ENCODE assay signal across 14 cellular contexts in the genomic region with DNA sequence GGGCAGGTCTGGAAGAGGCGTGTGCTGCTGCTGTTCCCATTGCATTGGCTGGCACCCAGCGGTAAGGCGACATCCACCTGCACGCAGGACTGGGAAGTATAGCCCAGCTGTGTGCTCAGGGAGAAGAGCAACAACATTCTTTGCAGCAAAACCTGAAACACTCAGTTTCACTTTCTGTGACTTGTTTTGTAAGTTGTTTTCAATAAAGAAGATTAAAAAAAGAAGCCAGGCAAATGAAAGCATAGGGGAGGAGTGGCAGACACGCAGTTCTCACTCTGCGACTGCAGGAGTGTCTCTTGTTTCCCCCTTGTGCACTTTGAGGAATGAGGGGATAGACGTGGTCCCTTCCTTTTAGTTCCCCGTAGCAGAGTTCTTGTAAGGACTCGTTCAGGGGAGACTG. TPM values are rescaled to one million over a fixed set of nuclear protein-coding genes. Genes with fewer than 3 reads are reported as not detected.
DNase-seq lines count a peak whose midpoint lies in the region; ATAC-seq and TF ChIP-seq lines count a peak whose summit lies in the region.
"Had no signal": no experiment of that assay in that cellular context is flagged by ENCODE, and none has a peak within 500 bp of the region (broad histone marks: within the 10 kb centered on the region; RNA-seq: fewer than 3 reads in every experiment).

No MANE protein-coding gene starts in this region.

- no peak for DNase-seq in left ventricle myocardium inferior
- DNase-seq in heart left ventricle, result no peak
- DNase-seq in OCI-M1 (lab: John Stamatoyannopoulos, UW), result peak; percentile 35
- no peak for DNase-seq in KG1 (lab: John Stamatoyannopoulos, UW)
- no peak for DNase-seq in NCI-H2196 treated with DMSO at 0.1 percent for 48 hours (lab: John Stamatoyannopoulos, UW; ENCODE audit: unreplicated experiment)
- DNase-seq: activated CD4-positive, alpha-beta T cell treated with anti-CD3 and anti-CD28 coated beads, Interleukin-2, amount 50 U/mL, for 48 hours; effector memory CD4-positive, alpha-beta T cell; kidney; NCI-H774; upper lobe of right lung had no signal

- no peaks in the 10 kb centered on the region for H3K27me3 ChIP-seq in left ventricle myocardium inferior (ENCODE audit: low read depth)
- no peaks in the 10 kb centered on the region for H3K27me3 ChIP-seq in heart left ventricle
- no peaks in the 10 kb centered on the region for H3K27me3 ChIP-seq in thymus (ENCODE audit: control insufficient read depth, insufficient read depth)
- H3K27me3 ChIP-seq: upper lobe of right lung had no signal

- H3K27ac ChIP-seq in left ventricle myocardium inferior (replicated peaks) (peak overlapping the region; percentile 93), heart left ventricle (peak overlapping the region in 6 of 12 donors; percentile 10 to 61 (median 32)), thymus (ENCODE audit: low read depth) (peak overlapping the region; percentile 88)
- H3K27ac ChIP-seq: HL-60, upper lobe of right lung had no signal

- intact Hi-C loops in left ventricle myocardium inferior (cut with micrococcal nuclease), result no loop called here
- intact Hi-C loops in heart left ventricle (cut with DNase I), result loop anchor here in 1 of 10 donors (10.0 kb wide), 1 partner anchor 189 kb away; the partner anchor contains the start of gene RBM17

- ATAC-seq in heart left ventricle, result no peak
- peak; percentile 64 for ATAC-seq in HG02588 (IDR thresholded peaks at IDR 0.05; ENCODE audit: unreplicated experiment)
- ATAC-seq in HG03039 (IDR thresholded peaks at IDR 0.05; ENCODE audit: unreplicated experiment), result no peak
- ATAC-seq: upper lobe of right lung had no signal

- H3K4me1 ChIP-seq in left ventricle myocardium inferior (peaks cover 67% of the 10 kb centered on the region), heart left ventricle (peaks cover 2 to 73% (median 51%) of the 10 kb centered on the region in 12 donors), thymus (ENCODE audit: control insufficient read depth, insufficient read depth, low read length) (peaks cover 56% of the 10 kb centered on the region)

- no peak overlapping the region for H3K4me3 ChIP-seq in left ventricle myocardium inferior
- H3K4me3 ChIP-seq in heart left ventricle, result no peak overlapping the region
- peak overlapping the region; percentile 26 for H3K4me3 ChIP-seq in thymus (ENCODE audit: low read length)
- H3K4me3 ChIP-seq: upper lobe of right lung had no signal

- H3K9me3 ChIP-seq in left ventricle myocardium inferior (replicated peaks), result peaks cover 13% of the 10 kb centered on the region
- peaks cover 0 to 9% (median 3%) of the 10 kb centered on the region in 12 donors for H3K9me3 ChIP-seq in heart left ventricle
- H3K9me3 ChIP-seq in thymus (ENCODE audit: control insufficient read depth), result peaks cover 2% of the 10 kb centered on the region
- H3K9me3 ChIP-seq: upper lobe of right lung had no signal

- TF ChIP-seq POLR2A in heart left ventricle (IDR thresholded peaks at IDR 0.05), result no peak

- WGBS in heart left ventricle, 4 donors, result 72 to 84% (median 77%) methylated on average over 9 of the region's 9 CpGs
- 36% methylated on average over 9 of the region's 9 CpGs for WGBS in thymus

- H3K36me3 ChIP-seq in left ventricle myocardium inferior (peaks cover 45% of the 10 kb centered on the region), heart left ventricle (peaks cover 0 to 50% (median 25%) of the 10 kb centered on the region in 9 donors), thymus (ENCODE audit: control insufficient read depth, insufficient read depth) (peaks cover 8% of the 10 kb centered on the region)

- TF ChIP-seq CTCF in left ventricle myocardium inferior (IDR thresholded peaks at IDR 0.05; ENCODE audit: borderline replicate concordance) (no peak), heart left ventricle (IDR thresholded peaks at IDR 0.05) (no peak)

RNA-seq across cellular contexts. Expression of gene FBH1, which starts 5.8 kb away (rescaled TPM):
- total RNA-seq in left ventricle myocardium inferior (75.5 TPM), heart left ventricle (100 to 1,000 TPM in 2 of 9 donors, 10 to 100 TPM in 7; 57.4 to 111 (median 83.5) TPM)
- polyA plus RNA-seq in heart left ventricle (10 to 100 TPM; 59.1 to 84.4 TPM), thymus (52.8 TPM)

RNA-seq across cellular contexts. Expression of gene ANKRD16, which starts 6.1 kb away (rescaled TPM):
- total RNA-seq in left ventricle myocardium inferior (2.3 TPM), heart left ventricle (1 to 10 TPM; 1.7 to 5.0 (median 2.9) TPM)
- polyA plus RNA-seq in heart left ventricle (1 to 10 TPM; 2.0 to 2.7 TPM), thymus (6.4 TPM)
